ENCODE assay signal across 28 cellular contexts in the genomic region with DNA sequence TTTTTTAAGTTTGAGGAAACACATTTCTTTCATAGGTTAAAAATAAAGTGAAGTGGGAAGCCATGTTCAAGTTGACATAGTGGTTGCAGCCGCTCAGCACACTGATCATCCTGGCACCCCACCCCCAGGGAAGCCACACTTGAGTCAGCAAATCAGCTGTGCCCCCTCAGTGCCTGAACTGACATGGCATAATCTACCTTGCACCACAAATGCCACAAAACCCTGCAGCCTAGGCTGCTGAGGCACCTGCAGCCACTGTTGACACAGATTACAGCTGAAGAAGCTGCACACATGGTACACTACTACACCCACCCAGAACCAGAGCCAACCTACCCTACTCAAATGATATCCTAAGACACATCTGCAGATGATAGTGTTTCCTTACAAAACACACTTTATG.
"Had no signal": no experiment of that assay in that cellular context is flagged by ENCODE, and none has a peak within 500 bp of the region (broad histone marks: within the 10 kb centered on the region; RNA-seq: fewer than 3 reads in every experiment).

No MANE protein-coding gene starts in this region.

- H3K79me2 ChIP-seq: parathyroid adenoma had no signal

- DNase-seq: natural killer cell; occipital lobe; ovary; posterior cingulate gyrus; psoas muscle; right cardiac atrium; right lobe of liver; sigmoid colon; spleen; stimulated activated CD4-positive, alpha-beta T cell treated with anti-CD3 and anti-CD28 coated beads, Interleukin-12 subunit alpha, Interleukin-12 subunit beta, amount 100 ng/mL, for 4 hours; stimulated activated CD4-positive, alpha-beta T cell treated with anti-CD3 and anti-CD28 coated beads, Interleukin-1b, Interleukin-23, amount 100 ng/mL, for 48 hours; stimulated activated CD4-positive, alpha-beta T cell treated with anti-CD3 and anti-CD28 coated beads, Interleukin-4, amount 100 ng/mL, for 1 hour; stimulated activated CD4-positive, alpha-beta T cell treated with anti-CD3 and anti-CD28 coated beads, Interleukin-4, amount 100 ng/mL, for 4 hours; stimulated activated CD8-positive, alpha-beta memory T cell treated with anti-CD3 and anti-CD28 coated beads, Interleukin-4, amount 100 ng/mL, for 48 hours; stimulated activated naive CD4-positive, alpha-beta T cell; stimulated activated naive CD8-positive, alpha-beta T cell treated with anti-CD3 and anti-CD28 coated beads, Interleukin-15, amount 100 ng/mL, for 72 hours; stimulated activated naive CD8-positive, alpha-beta T cell treated with anti-CD3 and anti-CD28 coated beads, Interleukin-15, Interleukin-2, amounts not matched to agents 100 U/mL and 50 U/mL, for 24 hours; substantia nigra; testis; tibial artery; transverse colon; upper lobe of left lung had no signal

- H3K36me3 ChIP-seq: neural progenitor cell, ovary, right lobe of liver, sigmoid colon, spleen, suprapubic skin, tibial artery, transverse colon, upper lobe of left lung, vagina had no signal

- ATAC-seq: natural killer cell; psoas muscle; right cardiac atrium; right lobe of liver; stimulated activated memory B cell treated with anti-CD40 and anti-IgM and Interleukin-4, amounts not matched to agents 10 μg/mL and 1 μg/mL and 100 μg/mL, for 72 hours; stimulated activated naive CD8-positive, alpha-beta T cell treated with anti-CD3 and anti-CD28 coated beads, Interleukin-15, amount 100 ng/mL, for 72 hours; stimulated activated naive CD8-positive, alpha-beta T cell treated with anti-CD3 and anti-CD28 coated beads, Interleukin-15, Interleukin-2, amounts not matched to agents 100 U/mL and 50 U/mL, for 24 hours had no signal

- H3K9me3 ChIP-seq: ovary, right lobe of liver, testis had no signal

- H3K4me3 ChIP-seq: neural progenitor cell, ovary, psoas muscle, right lobe of liver, sigmoid colon, smooth muscle cell, spleen, suprapubic skin, testis, tibial artery, transverse colon, upper lobe of left lung, vagina had no signal

- H2AFZ ChIP-seq: neural progenitor cell, parathyroid adenoma had no signal

- H3K4me2 ChIP-seq: neural progenitor cell, smooth muscle cell had no signal

- H3K4me1 ChIP-seq: neural progenitor cell, parathyroid adenoma, psoas muscle, right lobe of liver, sigmoid colon, spleen, suprapubic skin, testis, tibial artery, transverse colon, upper lobe of left lung, vagina had no signal

- H3K9ac ChIP-seq: neural progenitor cell, parathyroid adenoma had no signal

- H3K27me3 ChIP-seq: neural progenitor cell, ovary, right lobe of liver, sigmoid colon, spleen, suprapubic skin, testis, tibial artery, transverse colon, upper lobe of left lung, vagina had no signal

- H3K27ac ChIP-seq: neural progenitor cell, ovary, parathyroid adenoma, psoas muscle, right lobe of liver, sigmoid colon, spleen, suprapubic skin, testis, tibial artery, transverse colon, upper lobe of left lung, vagina had no signal
